ENCODE assay signal across 1 cellular context in genomic region chr11:74468058-74468457, GRCh38.
TF ChIP-seq lines count a peak whose summit lies in the region.

No MANE protein-coding gene starts in this region.

TF ChIP-seq in GM23338, 12 proteins besides CTCF, POLR2A, EP300 and RAD21 (continued from another document):
- TF ChIP-seq ZNF462 (CRISPR knock-in tag; IDR thresholded peaks at IDR 0.05) (no peak), NANOG (IDR thresholded peaks at IDR 0.05; ENCODE audit: borderline replicate concordance) (no peak), REST (IDR thresholded peaks at IDR 0.05; ENCODE audit: unreplicated experiment) (no peak), ZNF114 (CRISPR knock-in tag; IDR thresholded peaks at IDR 0.05) (no peak)
